In genomic region chr19:19404879-19405860, GRCh38 we compare ENCODE assay signal across 8 cellular contexts. TPM values are rescaled to one million over a fixed set of nuclear protein-coding genes. Genes with fewer than 3 reads are reported as not detected.
DNase-seq lines count a peak whose midpoint lies in the region; ATAC-seq and TF ChIP-seq lines count a peak whose summit lies in the region.

Gene GATAD2A (plus strand): TSS chr19:19405675. CDS start chr19:19465346, 59,671 bp downstream.

- H3K4me3 ChIP-seq in HUES48 (ENCODE audit: low read depth, low read length) = peak within 1 kb of the TSS; percentile 77
- peak within 1 kb of the TSS; percentile 74 for H3K4me3 ChIP-seq in epithelial cell of proximal tubule (ENCODE audit: low read depth, low read length)
- peak within 1 kb of the TSS; percentile 61 for H3K4me3 ChIP-seq in mucosa of stomach (ENCODE audit: low read length)

- H3K9me3 ChIP-seq in HUES48 (ENCODE audit: control insufficient read depth, insufficient read depth, low read length) (no peaks in the 10 kb centered on the region), mucosa of stomach (ENCODE audit: control insufficient read depth, low read length) (no peaks in the 10 kb centered on the region)

- H3K27me3 ChIP-seq in HUES48 (ENCODE audit: control insufficient read depth, insufficient read depth, low read length) (no peaks in the 10 kb centered on the region), mucosa of stomach (ENCODE audit: control insufficient read depth, insufficient read depth, low read length) (no peaks in the 10 kb centered on the region)

- H3K36me3 ChIP-seq in HUES48 (ENCODE audit: control insufficient read depth, insufficient read depth, low read length) (no peaks in the 10 kb centered on the region), mucosa of stomach (ENCODE audit: control insufficient read depth, insufficient read depth, low read length) (no peaks in the 10 kb centered on the region)

- ATAC-seq in GM21390 (IDR thresholded peaks at IDR 0.05; ENCODE audit: unreplicated experiment) = peak; percentile 70

- peak within 1 kb of the TSS; percentile 89 for H3K27ac ChIP-seq in HUES48 (ENCODE audit: low read depth, low read length)

- DNase-seq in DMS 273 (lab: John Stamatoyannopoulos, UW; ENCODE audit: unreplicated experiment) (peak; percentile 95), OCI-M2 (lab: John Stamatoyannopoulos, UW; ENCODE audit: unreplicated experiment) (peak; percentile 69), epithelial cell of proximal tubule (ENCODE audit: low read depth) (no peak)
- peak; percentile 96 for DNase-seq in activated T-cell treated with anti-CD3 and anti-CD28 coated beads, Interleukin-2, amount 50 U/mL, for 1 hour
- peak; percentile 96 for DNase-seq in stimulated activated CD8-positive, alpha-beta memory T cell treated with anti-CD3 and anti-CD28 coated beads, Interleukin-4, amount 100 ng/mL, for 48 hours

- H3K4me1 ChIP-seq in HUES48 (ENCODE audit: control insufficient read depth, insufficient read depth, low read length) (peaks cover 39% of the 10 kb centered on the region), mucosa of stomach (ENCODE audit: control insufficient read depth, insufficient read depth, low read length) (peaks cover 55% of the 10 kb centered on the region)

- TF ChIP-seq CTCF in epithelial cell of proximal tubule (conservative IDR thresholded peaks at IDR 0.05; ENCODE audit: low read depth, low read length) = peak; percentile 35

- peak within 1 kb of the TSS; percentile 70 for H3K9ac ChIP-seq in HUES48 (ENCODE audit: low read depth, low read length)
- peak within 1 kb of the TSS; percentile 78 for H3K9ac ChIP-seq in mucosa of stomach (ENCODE audit: low read length)

RNA-seq across cellular contexts. Expression of gene GATAD2A, which starts in this region (rescaled TPM):
- 86.2 and 118 TPM in 2 replicates for total RNA-seq in epithelial cell of proximal tubule
